25 cellular contexts compared by ENCODE assay signal in the genomic region with DNA sequence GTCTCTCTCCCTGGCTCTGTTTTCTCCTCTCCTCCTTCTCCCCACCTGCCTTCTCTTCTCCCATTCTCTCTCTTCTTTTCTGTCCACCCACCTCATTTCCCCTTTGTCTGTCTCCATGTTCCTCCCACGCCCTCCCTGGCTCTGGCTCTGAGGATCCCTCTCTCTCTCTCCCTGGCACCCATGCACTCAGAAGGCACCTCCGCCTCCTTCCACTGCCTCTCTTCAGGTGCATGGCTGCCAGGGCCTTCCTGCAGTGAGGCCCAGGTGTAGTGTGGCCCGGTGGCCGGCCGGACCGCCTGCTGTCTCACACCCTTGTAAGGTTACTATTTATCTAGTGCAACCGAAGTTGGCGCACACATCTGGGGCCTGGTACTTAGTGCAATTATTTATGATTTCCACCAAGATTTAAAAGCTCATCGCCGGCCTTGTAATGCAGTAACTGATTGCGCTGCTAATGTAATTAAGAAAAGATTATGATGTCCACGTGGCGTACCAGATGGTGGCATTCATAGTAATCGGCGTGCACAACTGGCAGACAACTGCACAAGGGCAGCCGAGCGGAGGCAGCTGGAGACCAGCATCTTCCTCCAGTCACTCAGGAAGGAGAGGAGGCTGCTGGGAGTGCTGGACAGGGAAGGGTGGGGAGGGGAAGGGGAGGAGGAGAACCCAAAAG. TPM values are rescaled to one million over a fixed set of nuclear protein-coding genes. Genes with fewer than 3 reads are reported as not detected.
DNase-seq lines count a peak whose midpoint lies in the region; ATAC-seq and TF ChIP-seq lines count a peak whose summit lies in the region.
"Had no signal": no experiment of that assay in that cellular context is flagged by ENCODE, and none has a peak within 500 bp of the region (broad histone marks: within the 10 kb centered on the region; RNA-seq: fewer than 3 reads in every experiment).

No MANE protein-coding gene starts in this region.

- H3K4me3 ChIP-seq in BE2C (ENCODE audit: low read depth, low read length) (peak overlapping the region; percentile 9; the same call in 1 of the 2 replicates), SK-N-SH (ENCODE audit: low read depth in 2 of 2, low read length in 1 of 2) (no peak overlapping the region), neuronal stem cell (ENCODE audit: low read length in 2 of 2) (no peak overlapping the region)
- H3K4me3 ChIP-seq: esophagus squamous epithelium, MG63, psoas muscle, skin epidermis, thoracic aorta had no signal

- H2BK12ac ChIP-seq in neuronal stem cell (ENCODE audit: low read length) = peak overlapping the region; percentile 97

- WGBS in SK-N-SH (ENCODE audit: low lambda C conversion rate) = 52% methylated on average over 17 of the region's 17 CpGs
- no CpG with 5 or more reads among the region's 17 CpGs for WGBS in neuronal stem cell (ENCODE audit: extremely low coverage in 2 of 2, insufficient read length in 2 of 2, insufficient replicate concordance in 1 of 2), 2 donors

- H3K4me1 Mint-ChIP-seq in glutamatergic neuron (ENCODE audit: low read depth, unreplicated experiment) = no peaks in the 10 kb centered on the region
- no peaks in the 10 kb centered on the region for H3K4me1 Mint-ChIP-seq in activated CD4-positive, alpha-beta memory T cell treated with anti-CD3 and anti-CD28 coated beads, Interleukin-2, amount 10 ng/mL, durations not matched to agents 7 days and 5 days
- H3K4me1 Mint-ChIP-seq: activated CD4-positive, alpha-beta T cell treated with anti-CD3 and anti-CD28 coated beads, Interleukin-2, amount 10 ng/mL, durations not matched to agents 7 days and 5 days; activated naive CD8-positive, alpha-beta T cell treated with anti-CD3 and anti-CD28 coated beads for 36 hours; naive thymus-derived CD8-positive, alpha-beta T cell had no signal

- H3K9ac ChIP-seq in SK-N-SH = no peak overlapping the region
- H3K9ac ChIP-seq in neuronal stem cell (ENCODE audit: low read depth, low read length, poor library complexity) = no peak overlapping the region

- H3K4me1 ChIP-seq in BE2C = peaks cover 17% of the 10 kb centered on the region
- peaks cover 0 to 26% of the 10 kb centered on the region in 2 experiments; a peak in 1 of 4 replicates for H3K4me1 ChIP-seq in SK-N-SH (ENCODE audit: control insufficient read depth in 1 of 2, insufficient read depth in 2 of 2, low read depth in 1 of 2, low read length in 1 of 2)
- peaks cover 10 to 13% of the 10 kb centered on the region in 2 donors for H3K4me1 ChIP-seq in neuronal stem cell (ENCODE audit: control insufficient read depth in 2 of 2, insufficient read depth in 1 of 2, low read depth in 1 of 2, low read length in 2 of 2)
- H3K4me1 ChIP-seq: esophagus squamous epithelium, psoas muscle had no signal

- peaks cover 2% of the 10 kb centered on the region for H3K9me3 Mint-ChIP-seq in glutamatergic neuron (ENCODE audit: unreplicated experiment)
- no peaks in the 10 kb centered on the region for H3K9me3 Mint-ChIP-seq in activated CD4-positive, alpha-beta memory T cell treated with anti-CD3 and anti-CD28 coated beads, Interleukin-2, amount 10 ng/mL, durations not matched to agents 7 days and 5 days
- H3K9me3 Mint-ChIP-seq: activated CD4-positive, alpha-beta T cell treated with anti-CD3 and anti-CD28 coated beads, Interleukin-2, amount 10 ng/mL, durations not matched to agents 7 days and 5 days; activated T-helper 2 cell treated with anti-CD3 and anti-CD28 coated beads, Interferon-gamma antibody, Interleukin-2, Interleukin-4, amounts not matched to agents 10 μg/mL and 5 μg/mL and 100 μg/mL, durations not matched to agents 14 hours and 24 hours and 36 hours; effector memory CD8-positive, alpha-beta T cell had no signal

- peak overlapping the region; percentile 71 for H3K18ac ChIP-seq in neuronal stem cell (ENCODE audit: low read length)

- peak overlapping the region; percentile 28 for H2BK15ac ChIP-seq in neuronal stem cell (ENCODE audit: low read length)

- H4K91ac ChIP-seq in neuronal stem cell (ENCODE audit: low read depth, low read length, poor library complexity) = no peak overlapping the region

- H4K20me1 ChIP-seq in SK-N-SH (ENCODE audit: insufficient read depth) = no peaks in the 10 kb centered on the region

- TF ChIP-seq CTCF in BE2C (IDR thresholded peaks at IDR 0.05; ENCODE audit: low read depth, low read length) (no peak), SK-N-SH (IDR thresholded peaks at IDR 0.05) (no peak), glutamatergic neuron (IDR thresholded peaks at IDR 0.05; ENCODE audit: partially characterized antibody, unreplicated experiment) (no peak)

- no peak overlapping the region for H2AFZ ChIP-seq in SK-N-SH (ENCODE audit: low read depth)
- H2AFZ ChIP-seq in neuronal stem cell (ENCODE audit: low read length) = peak overlapping the region; percentile 83

- no peaks in the 10 kb centered on the region for H3F3A ChIP-seq in SK-N-SH (replicated peaks; ENCODE audit: insufficient read depth)

- CTCF ChIA-PET in SK-N-SH (lab: Yijun Ruan, JAX) = interaction anchor here (1.6 to 2.9 kb wide), 2 partner anchors 25 to 122 kb away, joined by 3 to 13 read pairs; no protein-coding TSS in a partner anchor
- CTCF ChIA-PET in activated CD4-positive, alpha-beta memory T cell treated with anti-CD3 and anti-CD28 coated beads, Interleukin-2, amount 10 ng/mL, durations not matched to agents 7 days and 5 days (lab: Charles Lee) = no interaction called here

- H3K79me2 ChIP-seq in SK-N-SH (ENCODE audit: insufficient read depth) = no peaks in the 10 kb centered on the region

- H3K36me3 Mint-ChIP-seq in glutamatergic neuron (ENCODE audit: unreplicated experiment) = peaks cover 17% of the 10 kb centered on the region
- H3K36me3 Mint-ChIP-seq in activated CD4-positive, alpha-beta memory T cell treated with anti-CD3 and anti-CD28 coated beads, Interleukin-2, amount 10 ng/mL, durations not matched to agents 7 days and 5 days (ENCODE audit: low read depth) = no peaks in the 10 kb centered on the region
- H3K36me3 Mint-ChIP-seq: activated naive CD8-positive, alpha-beta T cell treated with anti-CD3 and anti-CD28 coated beads for 36 hours had no signal

- no peak overlapping the region for H3K4ac ChIP-seq in neuronal stem cell (ENCODE audit: low read length)

- peak in 1 of 2 experiments; percentile 91; a peak in 2 of 4 replicates for TF ChIP-seq EP300 in SK-N-SH (IDR thresholded peaks at IDR 0.05; ENCODE audit: borderline replicate concordance in 1 of 2, low read depth in 1 of 2, low read length in 1 of 2)

- peak; percentile 79 for DNase-seq in BE2C
- DNase-seq in SK-N-SH = peak; percentile 65
- DNase-seq in glutamatergic neuron = no peak
- DNase-seq in neuronal stem cell (ENCODE audit: low spot score) = no peak
- no peak for DNase-seq in NCI-H1436 treated with DMSO at 0.1 percent for 48 hours (lab: John Stamatoyannopoulos, UW)
- DNase-seq in activated CD4-positive, alpha-beta memory T cell treated with anti-CD3 and anti-CD28 coated beads, Interleukin-2, amount 10 ng/mL, durations not matched to agents 7 days and 5 days = no peak
- DNase-seq: 8988T; activated CD4-positive, alpha-beta T cell treated with anti-CD3 and anti-CD28 coated beads, Interleukin-2, amount 10 ng/mL, durations not matched to agents 7 days and 5 days; activated naive CD8-positive, alpha-beta T cell treated with anti-CD3 and anti-CD28 coated beads for 36 hours; effector memory CD8-positive, alpha-beta T cell; esophagus squamous epithelium; GOT3; MG63; naive thymus-derived CD8-positive, alpha-beta T cell; NCI-H1417; NCI-H2107; NCI-H510A; psoas muscle; stimulated activated CD4-positive, alpha-beta T cell treated with anti-CD3 and anti-CD28 coated beads, Interleukin-1b, Interleukin-23, amount 100 ng/mL, for 48 hours; T-helper 2 cell had no signal

- H3K4me2 ChIP-seq in SK-N-SH (no peak overlapping the region), neuronal stem cell (ENCODE audit: insufficient read depth, low read length, poor library complexity, severe bottlenecking) (no peak overlapping the region)

- H3K9me3 ChIP-seq in BE2C (no peaks in the 10 kb centered on the region), SK-N-SH (no peaks in the 10 kb centered on the region), neuronal stem cell (replicated peaks in 1 of 2; ENCODE audit: control insufficient read depth in 2 of 2, insufficient read depth in 1 of 2, low read depth in 1 of 2, low read length in 2 of 2) (no peaks in the 10 kb centered on the region)
- H3K9me3 ChIP-seq: MG63, psoas muscle, thoracic aorta had no signal

- H3K27ac ChIP-seq in SK-N-SH (ENCODE audit: low read depth in 2 of 2, low read length in 1 of 2) = peak overlapping the region in 1 of 2 experiments; percentile 50; a peak in 2 of 4 replicates
- no peak overlapping the region for H3K27ac ChIP-seq in neuronal stem cell (replicated peaks; ENCODE audit: low read length)
- H3K27ac ChIP-seq: esophagus squamous epithelium, psoas muscle, skin epidermis, thoracic aorta had no signal

- H3K4me3 Mint-ChIP-seq in glutamatergic neuron (ENCODE audit: unreplicated experiment) = no peak overlapping the region
- H3K4me3 Mint-ChIP-seq in activated CD4-positive, alpha-beta memory T cell treated with anti-CD3 and anti-CD28 coated beads, Interleukin-2, amount 10 ng/mL, durations not matched to agents 7 days and 5 days = no peak overlapping the region
- H3K4me3 Mint-ChIP-seq: activated CD4-positive, alpha-beta T cell treated with anti-CD3 and anti-CD28 coated beads, Interleukin-2, amount 10 ng/mL, durations not matched to agents 7 days and 5 days; activated naive CD8-positive, alpha-beta T cell treated with anti-CD3 and anti-CD28 coated beads for 36 hours; effector memory CD8-positive, alpha-beta T cell; naive thymus-derived CD8-positive, alpha-beta T cell had no signal

- peak overlapping the region; percentile 8 for H3K23ac ChIP-seq in neuronal stem cell (ENCODE audit: low read depth, low read length, poor library complexity)

- H2AK5ac ChIP-seq in neuronal stem cell (ENCODE audit: low read depth, low read length) = no peak overlapping the region

- H3K27ac Mint-ChIP-seq in glutamatergic neuron (ENCODE audit: unreplicated experiment) = peak overlapping the region; percentile 10
- H3K27ac Mint-ChIP-seq in activated CD4-positive, alpha-beta memory T cell treated with anti-CD3 and anti-CD28 coated beads, Interleukin-2, amount 10 ng/mL, durations not matched to agents 7 days and 5 days = no peak overlapping the region
- H3K27ac Mint-ChIP-seq: activated naive CD8-positive, alpha-beta T cell treated with anti-CD3 and anti-CD28 coated beads for 36 hours; activated T-helper 2 cell treated with anti-CD3 and anti-CD28 coated beads, Interferon-gamma antibody, Interleukin-2, Interleukin-4, amounts not matched to agents 10 μg/mL and 5 μg/mL and 100 μg/mL, durations not matched to agents 14 hours and 24 hours and 36 hours; effector memory CD8-positive, alpha-beta T cell had no signal

- no peak for TF ChIP-seq RAD21 in SK-N-SH (IDR thresholded peaks at IDR 0.05; ENCODE audit: low read length)

- no peaks in the 10 kb centered on the region for H3K36me3 ChIP-seq in BE2C
- no peaks in the 10 kb centered on the region for H3K36me3 ChIP-seq in SK-N-SH (replicated peaks in 1 of 2; ENCODE audit: control insufficient read depth in 1 of 2, insufficient read depth in 2 of 2, low read length in 1 of 2)
- H3K36me3 ChIP-seq in neuronal stem cell (replicated peaks in 1 of 2; ENCODE audit: control insufficient read depth in 2 of 2, insufficient read depth in 2 of 2, low read length in 2 of 2) = no peaks in the 10 kb centered on the region
- H3K36me3 ChIP-seq: esophagus squamous epithelium, MG63, thoracic aorta had no signal

- no peaks in the 10 kb centered on the region for H3K9me2 ChIP-seq in SK-N-SH

- ATAC-seq in HG03469 (IDR thresholded peaks at IDR 0.05; ENCODE audit: unreplicated experiment) (no peak), HG02852 (IDR thresholded peaks at IDR 0.05; ENCODE audit: unreplicated experiment) (no peak)
- ATAC-seq: effector memory CD8-positive, alpha-beta T cell; naive thymus-derived CD8-positive, alpha-beta T cell; psoas muscle had no signal

- H2BK5ac ChIP-seq in neuronal stem cell (ENCODE audit: low read length) = peak overlapping the region; percentile 31

- peak overlapping the region; percentile 78 for H2BK120ac ChIP-seq in neuronal stem cell (ENCODE audit: low read depth, low read length)

- H3K27me3 ChIP-seq in BE2C = no peaks in the 10 kb centered on the region
- H3K27me3 ChIP-seq in SK-N-SH (ENCODE audit: insufficient read depth) = no peaks in the 10 kb centered on the region
- H3K27me3 ChIP-seq in neuronal stem cell (ENCODE audit: control insufficient read depth in 3 of 3, insufficient read depth in 3 of 3, low read depth in 1 of 3, low read length in 3 of 3) = no peaks in the 10 kb centered on the region

- H3K27me3 Mint-ChIP-seq in glutamatergic neuron (ENCODE audit: unreplicated experiment) = peaks cover 3% of the 10 kb centered on the region
- H3K27me3 Mint-ChIP-seq in activated CD4-positive, alpha-beta memory T cell treated with anti-CD3 and anti-CD28 coated beads, Interleukin-2, amount 10 ng/mL, durations not matched to agents 7 days and 5 days = peaks cover 28% of the 10 kb centered on the region

- no peak overlapping the region for H3K14ac ChIP-seq in neuronal stem cell (ENCODE audit: low read length)

- POLR2A ChIA-PET in SK-N-SH (lab: Yijun Ruan, JAX) = interaction anchor here (0.6 to 1.4 kb wide), 3 partner anchors 33 to 530 kb away, joined by 3 to 4 read pairs (median 3); no protein-coding TSS in a partner anchor
- POLR2A ChIA-PET in activated CD4-positive, alpha-beta memory T cell treated with anti-CD3 and anti-CD28 coated beads, Interleukin-2, amount 10 ng/mL, durations not matched to agents 7 days and 5 days (lab: Charles Lee) = no interaction called here

- H3K79me1 ChIP-seq in neuronal stem cell (ENCODE audit: low read depth, low read length) = no peaks in the 10 kb centered on the region

- H4K8ac ChIP-seq in neuronal stem cell (ENCODE audit: low read depth, low read length) = peak overlapping the region; percentile 70

RNA-seq across cellular contexts. Expression of a gene that starts 50.4 kb away (rescaled TPM):
- polyA plus RNA-seq in BE2C (2012; ENCODE audit: insufficient read depth, insufficient read length, low read depth) = 12.3 TPM
- polyA plus RNA-seq in SK-N-SH (2012; rRNA removed) = 3.7 and 5.1 TPM in 2 replicates
- polyA plus RNA-seq in SK-N-SH (2012; cell fraction: cytosol; rRNA removed) = 4.4 and 6.2 TPM in 2 replicates
- polyA plus RNA-seq in SK-N-SH (2012; cell fraction: nucleus; rRNA removed) = 6.4 and 6.8 TPM in 2 replicates
- total RNA-seq in glutamatergic neuron (ENCODE audit: unreplicated experiment) = 41.1 TPM
- polyA plus RNA-seq in neuronal stem cell (2013, experiment 1 of 2) = 17.1 TPM
- 17.0 TPM for polyA plus RNA-seq in neuronal stem cell (2013, experiment 2 of 2)
- 1 to 10 TPM; 1.8 to 2.4 TPM for total RNA-seq in activated CD4-positive, alpha-beta memory T cell treated with anti-CD3 and anti-CD28 coated beads, Interleukin-2, amount 10 ng/mL, durations not matched to agents 7 days and 5 days

Comparison
In these comparisons a context has a peak if more than half of its experiments do, and no peak if none do; other contexts are left out.
1. DNase-seq: peak in BE2C (single experiment) and SK-N-SH (single experiment); none in glutamatergic neuron (single experiment), neuronal stem cell (single experiment), NCI-H1436 treated with DMSO at 0.1 percent for 48 hours (single experiment) and activated CD4-positive, alpha-beta memory T cell treated with anti-CD3 and anti-CD28 coated beads, Interleukin-2, amount 10 ng/mL, durations not matched to agents 7 days and 5 days (single experiment).
2. RNA of a gene that starts 50.4 kb away (total RNA-seq): 41.1 TPM in glutamatergic neuron (single experiment); 1.8 to 2.4 TPM in activated CD4-positive, alpha-beta memory T cell treated with anti-CD3 and anti-CD28 coated beads, Interleukin-2, amount 10 ng/mL, durations not matched to agents 7 days and 5 days; every median in the first group is over 10 times any median in the second.